ENCODE assay signal across 9 cellular contexts in genomic region chr22:44702479-44703219, GRCh38. TPM values are rescaled to one million over a fixed set of nuclear protein-coding genes. Genes with fewer than 3 reads are reported as not detected.
DNase-seq lines count a peak whose midpoint lies in the region; ATAC-seq and TF ChIP-seq lines count a peak whose summit lies in the region.
"Had no signal": no experiment of that assay in that cellular context is flagged by ENCODE, and none has a peak within 500 bp of the region (broad histone marks: within the 10 kb centered on the region; RNA-seq: fewer than 3 reads in every experiment).

No MANE protein-coding gene starts in this region.

- intact Hi-C loops in heart right ventricle (cut with DNase I) (no loop called here), Right ventricle myocardium superior (cut with DNase I) (no loop called here)

- H3K4me3 ChIP-seq in heart right ventricle (peak overlapping the region; percentile 50 to 70 (median 62)), retinal pigment epithelial cell (ENCODE audit: low read length) (peak overlapping the region; percentile 52)

- TF ChIP-seq CTCF in heart right ventricle (IDR thresholded peaks at IDR 0.05) = peak in 2 of 9 donors; percentile 9 to 12
- TF ChIP-seq CTCF in glutamatergic neuron (IDR thresholded peaks at IDR 0.05; ENCODE audit: partially characterized antibody, unreplicated experiment) = no peak
- TF ChIP-seq CTCF in retinal pigment epithelial cell (conservative IDR thresholded peaks at IDR 0.05; ENCODE audit: low read depth, low read length) = peak; percentile 13

- ATAC-seq in heart right ventricle (peak in 1 of 8 donors; percentile 14), Right ventricle myocardium superior (ENCODE audit: poor library complexity) (no peak), HG03457 (IDR thresholded peaks at IDR 0.05; ENCODE audit: unreplicated experiment) (peak; percentile 23), HG03571 (IDR thresholded peaks at IDR 0.05; ENCODE audit: unreplicated experiment) (no peak)

- H3K27me3 Mint-ChIP-seq in glutamatergic neuron (ENCODE audit: unreplicated experiment) = no peaks in the 10 kb centered on the region

- H3K27me3 ChIP-seq in heart right ventricle = peaks cover 0 to 39% (median 18%) of the 10 kb centered on the region in 7 donors

- H3K27ac ChIP-seq in heart right ventricle = peak overlapping the region in 2 of 10 donors; percentile 1 to 36

- peaks cover 6% of the 10 kb centered on the region for H3K9me3 Mint-ChIP-seq in glutamatergic neuron (ENCODE audit: unreplicated experiment)

- H3K27ac Mint-ChIP-seq in glutamatergic neuron (ENCODE audit: unreplicated experiment) = no peak overlapping the region

- no peaks in the 10 kb centered on the region for H3K36me3 Mint-ChIP-seq in glutamatergic neuron (ENCODE audit: unreplicated experiment)

- H3K4me3 Mint-ChIP-seq in glutamatergic neuron (ENCODE audit: unreplicated experiment) = peak overlapping the region; percentile 64

- H3K36me3 ChIP-seq in heart right ventricle = no peaks in the 10 kb centered on the region

- H3K9me3 ChIP-seq in heart right ventricle = no peaks in the 10 kb centered on the region

- H3K4me1 Mint-ChIP-seq in glutamatergic neuron (ENCODE audit: low read depth, unreplicated experiment) = peaks cover 5% of the 10 kb centered on the region

- H3K4me1 ChIP-seq in heart right ventricle = peaks cover 8 to 31% (median 16%) of the 10 kb centered on the region in 9 donors

- WGBS in heart right ventricle, 2 donors = 1 to 2% methylated on average over 54 to 61 of the region's 61 CpGs

- DNase-seq in heart right ventricle (no peak), Right ventricle myocardium superior (no peak), glutamatergic neuron (peak; percentile 40), retinal pigment epithelial cell (ENCODE audit: low read depth) (no peak), NCI-H187 treated with DMSO at 0.1 percent for 48 hours (lab: John Stamatoyannopoulos, UW) (no peak)
- DNase-seq in activated CD8-positive, alpha-beta memory T cell treated with anti-CD3 and anti-CD28 coated beads, Interleukin-2, amount 50 U/mL, for 4 hours = peak; percentile 42

RNA-seq across cellular contexts. Expression of gene PRR5, which starts 0.6 kb away (rescaled TPM):
- total RNA-seq in heart right ventricle (1 to 10 TPM in 9 of 10 donors, under 1 TPM in 1; 0.96 to 4.8 (median 2.9) TPM), Right ventricle myocardium superior (2.9 TPM), glutamatergic neuron (ENCODE audit: unreplicated experiment) (17.5 TPM)
- 1 to 10 TPM; 2.8 to 3.4 TPM for polyA plus RNA-seq in heart right ventricle

RNA-seq across cellular contexts. Expression of gene ARHGAP8, which starts 49.7 kb away (rescaled TPM):
- total RNA-seq in heart right ventricle (under 1 TPM in 5 of 10 donors, not detected in 5; 0.30 to 0.53 (median 0.40) TPM), Right ventricle myocardium superior (not detected), glutamatergic neuron (ENCODE audit: unreplicated experiment) (0.59 TPM)
- polyA plus RNA-seq in heart right ventricle = under 1 TPM; 0.17 to 0.22 TPM
- total RNA-seq: lung microvascular endothelial cell had no signal

Comparison
In these comparisons a context has a peak if more than half of its experiments do, and no peak if none do; other contexts are left out.
1. DNase-seq: peak in activated CD8-positive, alpha-beta memory T cell treated with anti-CD3 and anti-CD28 coated beads, Interleukin-2, amount 50 U/mL, for 4 hours (single experiment) and glutamatergic neuron (single experiment); none in heart right ventricle (0 of 2), Right ventricle myocardium superior (single experiment), retinal pigment epithelial cell (single experiment) and NCI-H187 treated with DMSO at 0.1 percent for 48 hours (single experiment).